34 cellular contexts compared by ENCODE assay signal in the genomic region with DNA sequence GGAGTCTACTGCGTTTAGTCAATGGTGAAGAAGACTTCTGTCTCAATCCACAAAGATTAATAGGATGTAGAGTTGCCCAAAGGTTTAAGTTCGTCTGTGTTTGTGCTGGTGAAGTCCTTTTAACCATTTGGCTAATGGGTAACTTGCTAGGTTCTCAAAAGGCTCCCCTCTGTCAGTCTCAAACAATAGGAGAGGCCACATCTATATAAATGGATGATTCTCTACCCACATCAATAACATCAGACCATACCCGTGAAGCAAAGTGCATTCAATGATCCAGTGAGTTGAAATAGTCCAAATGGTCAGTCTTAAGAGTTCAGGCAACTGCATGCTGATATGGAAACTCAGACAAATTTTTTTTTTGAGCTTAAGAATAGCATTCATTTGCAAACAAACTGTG. TPM values are rescaled to one million over a fixed set of nuclear protein-coding genes. Genes with fewer than 3 reads are reported as not detected.
"Had no signal": no experiment of that assay in that cellular context is flagged by ENCODE, and none has a peak within 500 bp of the region (broad histone marks: within the 10 kb centered on the region; RNA-seq: fewer than 3 reads in every experiment).

No MANE protein-coding gene starts in this region.

- H3K27me3 ChIP-seq: neutrophil, pancreas, spleen, suprapubic skin, testis, tibial artery, transverse colon, upper lobe of right lung, uterus had no signal

- H3K27ac ChIP-seq: neutrophil, pancreas, prostate gland, skin epidermis, spleen, suprapubic skin, testis, tibial artery, transverse colon, upper lobe of right lung, uterus had no signal

- DNase-seq: naive thymus-derived CD8-positive, alpha-beta T cell; nephron progenitor cell; nucleus accumbens; pancreas; right cardiac atrium; stimulated activated CD4-positive, alpha-beta T cell treated with anti-CD3 and anti-CD28 coated beads, Interleukin-12 subunit alpha, Interleukin-12 subunit beta, amount 100 ng/mL, for 4 hours; stimulated activated CD4-positive, alpha-beta T cell treated with anti-CD3 and anti-CD28 coated beads, Interleukin-1b, Interleukin-23, amount 100 ng/mL, for 48 hours; stimulated activated CD4-positive, alpha-beta T cell treated with anti-CD3 and anti-CD28 coated beads, Interleukin-4, amount 100 ng/mL, for 1 hour; stimulated activated CD4-positive, alpha-beta T cell treated with anti-CD3 and anti-CD28 coated beads, Interleukin-4, amount 100 ng/mL, for 4 hours; stimulated activated CD8-positive, alpha-beta memory T cell treated with anti-CD3 and anti-CD28 coated beads, Interleukin-4, amount 100 ng/mL, for 48 hours; stimulated activated naive CD4-positive, alpha-beta T cell; stimulated activated naive CD8-positive, alpha-beta T cell treated with anti-CD3 and anti-CD28 coated beads, Interleukin-15, amount 100 ng/mL, for 72 hours; stimulated activated naive CD8-positive, alpha-beta T cell treated with anti-CD3 and anti-CD28 coated beads, Interleukin-15, Interleukin-2, amounts not matched to agents 100 U/mL and 50 U/mL, for 24 hours; substantia nigra; testis; tibial artery; transverse colon; uterus had no signal

- H3K4me1 ChIP-seq: pancreas, prostate gland, spleen, suprapubic skin, testis, tibial artery, transverse colon, upper lobe of right lung, uterus had no signal

- FAIRE-seq: pancreas had no signal

- ATAC-seq: naive thymus-derived CD8-positive, alpha-beta T cell; natural killer cell treated with Interleukin-12 subunit alpha and Interleukin-12 subunit beta and Interleukin-15 and Interleukin-18, amount 100 ng/mL, for 72 hours; pancreas; right cardiac atrium; sciatic nerve; stimulated activated memory B cell treated with anti-CD40 and anti-IgM and Interleukin-4, amounts not matched to agents 10 μg/mL and 1 μg/mL and 100 μg/mL, for 72 hours; stimulated activated naive CD8-positive, alpha-beta T cell treated with anti-CD3 and anti-CD28 coated beads, Interleukin-15, amount 100 ng/mL, for 72 hours; stimulated activated naive CD8-positive, alpha-beta T cell treated with anti-CD3 and anti-CD28 coated beads, Interleukin-15, Interleukin-2, amounts not matched to agents 100 U/mL and 50 U/mL, for 24 hours had no signal

- H3K9me3 ChIP-seq: neutrophil, pancreas, prostate gland, spleen, suprapubic skin, testis, tibial artery, transverse colon, upper lobe of right lung, uterus had no signal

- H3K36me3 ChIP-seq: neutrophil, pancreas, prostate gland, spleen, suprapubic skin, tibial artery, transverse colon, upper lobe of right lung, uterus had no signal

- H3K4me3 ChIP-seq: pancreas, prostate gland, skin epidermis, smooth muscle cell, spleen, suprapubic skin, testis, tibial artery, transverse colon, upper lobe of right lung, uterus had no signal

RNA-seq across cellular contexts. Expression of a gene that starts 28.1 kb away (rescaled TPM):
- total RNA-seq: naive thymus-derived CD8-positive, alpha-beta T cell; natural killer cell treated with Interleukin-12 subunit alpha and Interleukin-12 subunit beta and Interleukin-15 and Interleukin-18, amount 100 ng/mL, for 72 hours; neural crest cell; omental fat pad; osteocyte; pancreas; posterior vena cava; prostate gland; pulmonary artery endothelial cell; right cardiac atrium; sciatic nerve; smooth muscle cell; spleen; suprapubic skin; testis; transverse colon; urinary bladder; uterus had no signal
- polyA plus RNA-seq: naive thymus-derived CD8-positive, alpha-beta T cell; pancreas; right cardiac atrium; smooth muscle cell; urinary bladder had no signal
